ENCODE assay signal across 22 cellular contexts in the genomic region with DNA sequence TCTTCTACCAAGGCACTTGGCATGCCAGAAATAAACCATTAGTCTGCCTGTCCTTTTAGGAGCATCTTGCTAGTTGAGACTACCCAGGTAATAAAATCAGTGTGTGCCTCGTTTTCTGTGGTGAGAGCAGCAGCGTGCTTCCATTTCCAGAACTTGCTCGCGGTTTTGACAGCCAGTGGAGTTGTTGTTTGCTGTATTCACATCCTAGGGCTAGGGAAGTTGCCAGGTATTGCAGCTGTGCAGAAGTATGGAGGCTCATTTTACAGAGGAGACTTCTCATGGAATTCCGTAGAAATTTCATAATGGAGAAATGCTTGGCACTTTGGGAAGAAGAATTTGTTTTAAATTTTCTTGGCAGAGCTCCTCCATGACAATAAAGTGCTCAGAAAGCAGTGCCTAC.
DNase-seq lines count a peak whose midpoint lies in the region; ATAC-seq, FAIRE-seq and TF ChIP-seq lines count a peak whose summit lies in the region.
"Had no signal": no experiment of that assay in that cellular context is flagged by ENCODE, and none has a peak within 500 bp of the region (broad histone marks: within the 10 kb centered on the region; RNA-seq: fewer than 3 reads in every experiment).

No MANE protein-coding gene starts in this region.

- no peak for FAIRE-seq in HepG2 (lab: Jason Lieb, UNC)
- FAIRE-seq: GM19239 had no signal

- TF ChIP-seq POLR2A in HepG2 (IDR thresholded peaks at IDR 0.05; ENCODE audit: insufficient read depth in 1 of 2, low read depth in 2 of 2, low read length in 2 of 2): no peak
- TF ChIP-seq POLR2A in right lobe of liver (IDR thresholded peaks at IDR 0.05): no peak

- no peak for TF ChIP-seq CTCF in HepG2 (CRISPR knock-in tag; IDR thresholded peaks at IDR 0.05)
- TF ChIP-seq CTCF in right lobe of liver (IDR thresholded peaks at IDR 0.05): no peak

- H3K4me1 ChIP-seq in HepG2 (ENCODE audit: insufficient read depth, low read length) (0 out of 2 replicates have a peak, but pooled peaks cover 6% of the 10 kb centered on the region), right lobe of liver (no peaks in the 10 kb centered on the region)
- H3K4me1 ChIP-seq: BLaER1 had no signal

- no peak for TF ChIP-seq RAD21 in HepG2 (CRISPR knock-in tag; IDR thresholded peaks at IDR 0.05)

- H3K36me3 ChIP-seq in HepG2 (replicated peaks in 1 of 2; ENCODE audit: control insufficient read depth in 1 of 2, insufficient read depth in 2 of 2, low read length in 2 of 2): no peaks in the 10 kb centered on the region
- H3K36me3 ChIP-seq in right lobe of liver: no peaks in the 10 kb centered on the region
- H3K36me3 ChIP-seq: BLaER1, MG63 had no signal

- CTCF ChIA-PET in HepG2 (lab: Yijun Ruan, JAX; ENCODE audit: low intra/inter-chr PET ratio, low total read pairs): no interaction called here

- no peak overlapping the region for H3K9ac ChIP-seq in HepG2 (ENCODE audit: insufficient read depth, low read depth, low read length)
- H3K9ac ChIP-seq: BLaER1 had no signal

- in situ Hi-C loops in HepG2 (cut with HindIII; ENCODE audit: extremely low pct_ligation_motif_present, low pct_unique_long_range_greater_than_20kb): no loop called here

- H3K27ac ChIP-seq in HepG2 (ENCODE audit: extremely low read length, insufficient read depth, low read length) (no peak overlapping the region), right lobe of liver (no peak overlapping the region)
- H3K27ac ChIP-seq: BLaER1 had no signal

- H2AFZ ChIP-seq in HepG2 (ENCODE audit: low read length): no peak overlapping the region

- H3K9me3 ChIP-seq in HepG2 (ENCODE audit: low read length) (no peaks in the 10 kb centered on the region), right lobe of liver (no peaks in the 10 kb centered on the region)
- H3K9me3 ChIP-seq: BLaER1, MG63 had no signal

- TF ChIP-seq EP300 in HepG2 (IDR thresholded peaks at IDR 0.05; ENCODE audit: low read depth in 2 of 2, low read length in 2 of 2): no peak
- TF ChIP-seq EP300 in HepG2 (CRISPR knock-in tag; IDR thresholded peaks at IDR 0.05; ENCODE audit: borderline replicate concordance): no peak

- DNase-seq in HepG2 (ENCODE audit: low spot score) (no peak), right lobe of liver (no peak), fibroblast of peridontal ligament (ENCODE audit: extremely low read depth) (peak; percentile 34), pons (ENCODE audit: low spot score) (peak; percentile 1), NCI-H2107 (lab: John Stamatoyannopoulos, UW) (no peak), NCI-H187 (lab: John Stamatoyannopoulos, UW) (no peak)
- DNase-seq: CD4-positive, CD25-positive, alpha-beta regulatory T cell; DMS153; DND-41; H9; KBM-7; NCI-H1417; NCI-H1694; NCI-H2081 treated with DMSO at 0.1 percent for 48 hours; NCI-H526; NCI-H82; NK-92 treated with Interleukin-12 subunit alpha and Interleukin-12 subunit beta, amount 100 ng/mL, for 24 hours; RPMI8226 had no signal

- H4K20me1 ChIP-seq in HepG2 (ENCODE audit: insufficient read depth, low read length): no peaks in the 10 kb centered on the region
- H4K20me1 ChIP-seq: BLaER1 had no signal

- 40% methylated on average over 5 of the region's 5 CpGs for WGBS in HepG2 (ENCODE audit: low lambda C conversion rate)
- 75% methylated on average over 5 of the region's 5 CpGs for WGBS in right lobe of liver (ENCODE audit: insufficient coverage, low coverage, low lambda C conversion rate, missing lambda C conversion rate)

- H3K27me3 ChIP-seq in HepG2 (ENCODE audit: control insufficient read depth in 1 of 2, insufficient read depth in 2 of 2, low read length in 2 of 2): 0 out of 5 replicates have a peak, but pooled peaks cover 0 to 3% of the 10 kb centered on the region in 2 experiments
- no peaks in the 10 kb centered on the region for H3K27me3 ChIP-seq in right lobe of liver
- H3K27me3 ChIP-seq: BLaER1, MG63 had no signal

- no peak overlapping the region for H3K4me3 ChIP-seq in HepG2 (replicated peaks in 1 of 3; ENCODE audit: insufficient read depth in 1 of 3, low read depth in 2 of 3, low read length in 3 of 3)
- H3K4me3 ChIP-seq in right lobe of liver: no peak overlapping the region
- H3K4me3 ChIP-seq: BLaER1, MG63 had no signal

- no peak for ATAC-seq in HepG2
- ATAC-seq in right lobe of liver: no peak
- ATAC-seq in HG03432 (IDR thresholded peaks at IDR 0.05; ENCODE audit: unreplicated experiment): no peak

- no peak overlapping the region for H3K4me2 ChIP-seq in HepG2 (ENCODE audit: low read depth, low read length)
- H3K4me2 ChIP-seq: BLaER1 had no signal

- POLR2A ChIA-PET in HepG2 (lab: Yijun Ruan, JAX): no interaction called here

- H3K79me2 ChIP-seq in HepG2 (ENCODE audit: insufficient read depth, low read length): no peaks in the 10 kb centered on the region

- BruUV-seq in HepG2 (replicated peaks; lab: Mats Ljungman, UMichigan): no TSS peak

- intact Hi-C loops in HepG2 (cut with micrococcal nuclease; ENCODE audit: unreplicated experiment): no loop called here
- intact Hi-C loops in right lobe of liver (cut with DNase I): no loop called here

TF ChIP-seq in HepG2, 621 proteins besides CTCF, POLR2A, EP300 and RAD21:
- TF ChIP-seq, protein P1, sequence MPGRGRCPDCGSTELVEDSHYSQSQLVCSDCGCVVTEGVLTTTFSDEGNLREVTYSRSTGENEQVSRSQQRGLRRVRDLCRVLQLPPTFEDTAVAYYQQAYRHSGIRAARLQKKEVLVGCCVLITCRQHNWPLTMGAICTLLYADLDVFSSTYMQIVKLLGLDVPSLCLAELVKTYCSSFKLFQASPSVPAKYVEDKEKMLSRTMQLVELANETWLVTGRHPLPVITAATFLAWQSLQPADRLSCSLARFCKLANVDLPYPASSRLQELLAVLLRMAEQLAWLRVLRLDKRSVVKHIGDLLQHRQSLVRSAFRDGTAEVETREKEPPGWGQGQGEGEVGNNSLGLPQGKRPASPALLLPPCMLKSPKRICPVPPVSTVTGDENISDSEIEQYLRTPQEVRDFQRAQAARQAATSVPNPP (CRISPR knock-in tag; IDR thresholded peaks at IDR 0.05): 0 out of 2 replicates have a peak, but pooled peaks have one; percentile 19
- TF ChIP-seq RFXANK (CRISPR knock-in tag; IDR thresholded peaks at IDR 0.05): no peak

Comparison
In these comparisons a context has a peak if more than half of its experiments do, and no peak if none do; other contexts are left out.
1. DNase-seq: peak in fibroblast of peridontal ligament (single experiment) and pons (single experiment); none in HepG2 (single experiment), right lobe of liver (0 of 3), NCI-H2107 (single experiment) and NCI-H187 (0 of 2).